ENCODE assay signal across 1 cellular context in genomic region chr10:11881028-11881476, GRCh38.
TF ChIP-seq lines count a peak whose summit lies in the region.

No MANE protein-coding gene starts in this region.

TF ChIP-seq in HepG2, 621 proteins besides CTCF, POLR2A, EP300 and RAD21 (continued from another document):
- TF ChIP-seq, protein P1, sequence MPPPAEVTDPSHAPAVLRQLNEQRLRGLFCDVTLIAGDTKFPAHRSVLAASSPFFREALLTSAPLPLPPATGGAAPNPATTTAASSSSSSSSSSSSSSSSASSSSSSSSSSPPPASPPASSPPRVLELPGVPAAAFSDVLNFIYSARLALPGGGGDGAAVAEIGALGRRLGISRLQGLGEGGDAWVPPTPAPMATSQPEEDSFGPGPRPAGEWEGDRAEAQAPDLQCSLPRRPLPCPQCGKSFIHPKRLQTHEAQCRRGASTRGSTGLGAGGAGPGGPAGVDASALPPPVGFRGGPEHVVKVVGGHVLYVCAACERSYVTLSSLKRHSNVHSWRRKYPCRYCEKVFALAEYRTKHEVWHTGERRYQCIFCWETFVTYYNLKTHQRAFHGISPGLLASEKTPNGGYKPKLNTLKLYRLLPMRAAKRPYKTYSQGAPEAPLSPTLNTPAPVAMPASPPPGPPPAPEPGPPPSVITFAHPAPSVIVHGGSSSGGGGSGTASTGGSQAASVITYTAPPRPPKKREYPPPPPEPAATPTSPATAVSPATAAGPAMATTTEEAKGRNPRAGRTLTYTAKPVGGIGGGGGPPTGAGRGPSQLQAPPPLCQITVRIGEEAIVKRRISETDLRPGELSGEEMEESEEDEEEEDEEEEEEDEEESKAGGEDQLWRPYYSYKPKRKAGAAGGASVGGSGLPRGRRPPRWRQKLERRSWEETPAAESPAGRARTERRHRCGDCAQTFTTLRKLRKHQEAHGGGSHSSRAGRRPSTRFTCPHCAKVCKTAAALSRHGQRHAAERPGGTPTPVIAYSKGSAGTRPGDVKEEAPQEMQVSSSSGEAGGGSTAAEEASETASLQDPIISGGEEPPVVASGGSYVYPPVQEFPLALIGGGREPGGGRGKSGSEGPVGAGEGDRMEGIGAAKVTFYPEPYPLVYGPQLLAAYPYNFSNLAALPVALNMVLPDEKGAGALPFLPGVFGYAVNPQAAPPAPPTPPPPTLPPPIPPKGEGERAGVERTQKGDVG (CRISPR knock-in tag; IDR thresholded peaks at IDR 0.05; ENCODE audit: borderline replicate concordance): 0 out of 2 replicates have a peak, but pooled peaks have one; percentile 55
- TF ChIP-seq, protein P2, sequence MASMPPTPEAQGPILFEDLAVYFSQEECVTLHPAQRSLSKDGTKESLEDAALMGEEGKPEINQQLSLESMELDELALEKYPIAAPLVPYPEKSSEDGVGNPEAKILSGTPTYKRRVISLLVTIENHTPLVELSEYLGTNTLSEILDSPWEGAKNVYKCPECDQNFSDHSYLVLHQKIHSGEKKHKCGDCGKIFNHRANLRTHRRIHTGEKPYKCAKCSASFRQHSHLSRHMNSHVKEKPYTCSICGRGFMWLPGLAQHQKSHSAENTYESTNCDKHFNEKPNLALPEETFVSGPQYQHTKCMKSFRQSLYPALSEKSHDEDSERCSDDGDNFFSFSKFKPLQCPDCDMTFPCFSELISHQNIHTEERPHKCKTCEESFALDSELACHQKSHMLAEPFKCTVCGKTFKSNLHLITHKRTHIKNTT (CRISPR knock-in tag; IDR thresholded peaks at IDR 0.05): peak; percentile 54; the same call in 1 of the 2 replicates
- TF ChIP-seq DR1 (CRISPR knock-in tag; IDR thresholded peaks at IDR 0.05) (0 out of 2 replicates have a peak, but pooled peaks have one; percentile 12), EHMT2 (IDR thresholded peaks at IDR 0.05; ENCODE audit: borderline replicate concordance, low read depth, low read length) (0 out of 2 replicates have a peak, but pooled peaks have one; percentile 25), ZNF713 (CRISPR knock-in tag; IDR thresholded peaks at IDR 0.05) (no peak), ZFY (CRISPR knock-in tag; IDR thresholded peaks at IDR 0.05) (peak; percentile 72; the same call in 1 of the 2 replicates), ZKSCAN1 (IDR thresholded peaks at IDR 0.05; ENCODE audit: low read length) (peak; percentile 83), ZNF563 (CRISPR knock-in tag; IDR thresholded peaks at IDR 0.05) (no peak), SOX6 (IDR thresholded peaks at IDR 0.05) (no peak), SOX6 (CRISPR knock-in tag; IDR thresholded peaks at IDR 0.05) (no peak), ZNF138 (CRISPR knock-in tag; IDR thresholded peaks at IDR 0.05; ENCODE audit: low read depth) (0 out of 2 replicates have a peak, but pooled peaks have one; percentile 28), ZNF432 (CRISPR knock-in tag; IDR thresholded peaks at IDR 0.05; ENCODE audit: borderline replicate concordance) (no peak), ZNF572 (CRISPR knock-in tag; IDR thresholded peaks at IDR 0.05) (0 out of 2 replicates have a peak, but pooled peaks have one; percentile 54), ZNF777 (CRISPR knock-in tag; IDR thresholded peaks at IDR 0.05) (peak; percentile 45; the same call in 1 of the 2 replicates), SNAPC2 (CRISPR knock-in tag; IDR thresholded peaks at IDR 0.05) (no peak), ZNF263 (CRISPR knock-in tag; IDR thresholded peaks at IDR 0.05) (no peak), KLF6 (CRISPR knock-in tag; IDR thresholded peaks at IDR 0.05) (no peak), SOX13 (IDR thresholded peaks at IDR 0.05) (0 out of 2 replicates have a peak, but pooled peaks have one; percentile 3), SOX13 (CRISPR knock-in tag; conservative IDR thresholded peaks at IDR 0.05 in 1 of 2, IDR thresholded peaks at IDR 0.05 in 1 of 2) (no peak), TBX2 (CRISPR knock-in tag; IDR thresholded peaks at IDR 0.05; ENCODE audit: borderline replicate concordance) (0 out of 2 replicates have a peak, but pooled peaks have one; percentile 32), MAZ (IDR thresholded peaks at IDR 0.05; ENCODE audit: borderline replicate concordance, low read depth, low read length) (no peak), MAZ (CRISPR knock-in tag; IDR thresholded peaks at IDR 0.05; ENCODE audit: low read depth) (no peak), BRCA1 (CRISPR knock-in tag; IDR thresholded peaks at IDR 0.05) (no peak), ZNF598 (CRISPR knock-in tag; IDR thresholded peaks at IDR 0.05; ENCODE audit: borderline replicate concordance) (no peak)
- TF ChIP-seq, protein P3, sequence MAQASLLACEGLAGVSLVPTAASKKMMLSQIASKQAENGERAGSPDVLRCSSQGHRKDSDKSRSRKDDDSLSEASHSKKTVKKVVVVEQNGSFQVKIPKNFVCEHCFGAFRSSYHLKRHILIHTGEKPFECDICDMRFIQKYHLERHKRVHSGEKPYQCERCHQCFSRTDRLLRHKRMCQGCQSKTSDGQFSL (CRISPR knock-in tag; IDR thresholded peaks at IDR 0.05): no peak
- TF ChIP-seq, protein P4, sequence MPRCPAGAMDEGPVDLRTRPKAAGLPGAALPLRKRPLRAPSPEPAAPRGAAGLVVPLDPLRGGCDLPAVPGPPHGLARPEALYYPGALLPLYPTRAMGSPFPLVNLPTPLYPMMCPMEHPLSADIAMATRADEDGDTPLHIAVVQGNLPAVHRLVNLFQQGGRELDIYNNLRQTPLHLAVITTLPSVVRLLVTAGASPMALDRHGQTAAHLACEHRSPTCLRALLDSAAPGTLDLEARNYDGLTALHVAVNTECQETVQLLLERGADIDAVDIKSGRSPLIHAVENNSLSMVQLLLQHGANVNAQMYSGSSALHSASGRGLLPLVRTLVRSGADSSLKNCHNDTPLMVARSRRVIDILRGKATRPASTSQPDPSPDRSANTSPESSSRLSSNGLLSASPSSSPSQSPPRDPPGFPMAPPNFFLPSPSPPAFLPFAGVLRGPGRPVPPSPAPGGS (CRISPR knock-in tag; IDR thresholded peaks at IDR 0.05): 0 out of 2 replicates have a peak, but pooled peaks have one; percentile 20
